ENCODE assay signal across 18 cellular contexts in the genomic region with DNA sequence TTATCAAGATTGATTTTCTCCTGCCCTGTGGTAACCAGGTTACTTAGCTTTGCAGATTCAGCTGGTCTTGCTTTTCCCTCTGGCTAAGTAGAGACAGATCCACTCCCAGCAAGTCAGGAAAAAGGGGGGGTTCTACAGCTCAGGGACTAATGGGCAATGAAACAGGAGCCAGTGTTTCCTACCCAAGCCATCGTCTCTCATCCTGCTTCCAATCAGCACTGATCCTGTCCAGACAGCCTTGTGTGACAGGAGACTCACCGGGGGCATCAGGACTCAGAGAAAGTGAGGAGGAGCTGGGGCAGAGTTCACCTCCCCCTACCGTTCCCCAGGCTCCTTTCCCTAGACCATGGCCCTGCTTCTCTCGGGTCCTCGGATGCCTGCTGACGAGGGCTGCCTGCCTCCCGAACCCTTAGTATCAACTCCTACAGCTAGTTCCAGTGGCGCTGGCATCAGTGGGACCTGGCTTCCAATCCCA.
DNase-seq lines count a peak whose midpoint lies in the region; ATAC-seq and TF ChIP-seq lines count a peak whose summit lies in the region.
"Had no signal": no experiment of that assay in that cellular context is flagged by ENCODE, and none has a peak within 500 bp of the region (broad histone marks: within the 10 kb centered on the region; RNA-seq: fewer than 3 reads in every experiment).

No MANE protein-coding gene starts in this region.

- H3K4me1 ChIP-seq in BE2C (peaks cover 53% of the 10 kb centered on the region), IMR-90 (ENCODE audit: control insufficient read depth, insufficient read depth, low read length) (peaks cover 2% of the 10 kb centered on the region; the same call in 1 of the 2 replicates), esophagus muscularis mucosa (peaks cover 0 to 5% (median 0%) of the 10 kb centered on the region in 4 donors)
- H3K4me1 ChIP-seq: BLaER1 treated with 17β-estradiol and CSF1 and Interleukin-3, amounts not matched to agents 10 nM and 100 nM had no signal

- no peak overlapping the region for H2AK5ac ChIP-seq in IMR-90 (ENCODE audit: low read depth, low read length)

- no peaks in the 10 kb centered on the region for H3K4me1 Mint-ChIP-seq in stimulated activated memory B cell treated with anti-CD40 and anti-IgM and Interleukin-4, amounts not matched to agents 10 μg/mL and 1 μg/mL and 100 μg/mL, for 72 hours
- H3K4me1 Mint-ChIP-seq: CD4-positive, alpha-beta memory T cell had no signal

- no peaks in the 10 kb centered on the region; the same call in 1 of the 2 replicates for H3K9me3 ChIP-seq in BE2C
- no peaks in the 10 kb centered on the region for H3K9me3 ChIP-seq in IMR-90 (ENCODE audit: control insufficient read depth, insufficient read depth, low read length)
- no peaks in the 10 kb centered on the region for H3K9me3 ChIP-seq in esophagus muscularis mucosa

- H3K9ac ChIP-seq in IMR-90 (ENCODE audit: low read depth, low read length) = no peak overlapping the region
- H3K9ac ChIP-seq: BLaER1 treated with 17β-estradiol and CSF1 and Interleukin-3, amounts not matched to agents 10 nM and 100 nM had no signal

- H3K36me3 ChIP-seq in BE2C = no peaks in the 10 kb centered on the region
- no peaks in the 10 kb centered on the region for H3K36me3 ChIP-seq in IMR-90 (ENCODE audit: control insufficient read depth, insufficient read depth, low read length)
- no peaks in the 10 kb centered on the region for H3K36me3 ChIP-seq in esophagus muscularis mucosa
- H3K36me3 ChIP-seq: BLaER1 treated with 17β-estradiol and CSF1 and Interleukin-3, amounts not matched to agents 10 nM and 100 nM had no signal

- H3K27me3 ChIP-seq in BE2C (no peaks in the 10 kb centered on the region), IMR-90 (ENCODE audit: control insufficient read depth, insufficient read depth, low read length) (no peaks in the 10 kb centered on the region), esophagus muscularis mucosa (no peaks in the 10 kb centered on the region)
- H3K27me3 ChIP-seq: BLaER1 treated with 17β-estradiol and CSF1 and Interleukin-3, amounts not matched to agents 10 nM and 100 nM had no signal

- no peaks in the 10 kb centered on the region for H3K9me3 Mint-ChIP-seq in stimulated activated memory B cell treated with anti-CD40 and anti-IgM and Interleukin-4, amounts not matched to agents 10 μg/mL and 1 μg/mL and 100 μg/mL, for 72 hours
- H3K9me3 Mint-ChIP-seq: CD4-positive, alpha-beta memory T cell; HFFc6 had no signal

- H2BK15ac ChIP-seq in IMR-90 (ENCODE audit: low read depth, low read length) = 0 out of 3 replicates have a peak overlapping the region, but pooled peaks have one; percentile 20

- no peaks in the 10 kb centered on the region for H3K79me1 ChIP-seq in IMR-90 (ENCODE audit: low read depth in 1 of 2, low read length in 2 of 2)

- CTCF ChIA-PET in IMR-90 (lab: Yijun Ruan, JAX) = no interaction called here

- no peak for TF ChIP-seq RAD21 in IMR-90 (IDR thresholded peaks at IDR 0.05; ENCODE audit: low read length)

- no peak overlapping the region for H2AFZ ChIP-seq in IMR-90 (replicated peaks; ENCODE audit: low read length, poor library complexity)

- H3K18ac ChIP-seq in IMR-90 (ENCODE audit: low read depth, low read length) = no peak overlapping the region; the same call in 1 of the 2 replicates

- WGBS in IMR-90 (ENCODE audit: extremely low coverage in 2 of 2, insufficient read length in 1 of 2), 2 experiments = 61% methylated on average over 6 of the region's 8 CpGs; no CpG with 5 or more reads in 1 of the 2 experiments
- WGBS in esophagus muscularis mucosa = 86% methylated on average over 8 of the region's 8 CpGs

- POLR2A ChIA-PET in IMR-90 (lab: Charles Lee; ENCODE audit: unreplicated experiment) = no interaction called here

- H4K20me1 ChIP-seq in IMR-90 (ENCODE audit: insufficient read depth, low read length) = no peaks in the 10 kb centered on the region
- H4K20me1 ChIP-seq: BLaER1 treated with 17β-estradiol and CSF1 and Interleukin-3, amounts not matched to agents 10 nM and 100 nM had no signal

- TF ChIP-seq POLR2A in IMR-90 (IDR thresholded peaks at IDR 0.05; ENCODE audit: low read depth, low read length) (no peak), esophagus muscularis mucosa (IDR thresholded peaks at IDR 0.05; ENCODE audit: low read depth) (no peak)

- H3K56ac ChIP-seq in IMR-90 (ENCODE audit: extremely low read depth, insufficient read depth, low read length) = no peak overlapping the region

- H3K27ac Mint-ChIP-seq in stimulated activated memory B cell treated with anti-CD40 and anti-IgM and Interleukin-4, amounts not matched to agents 10 μg/mL and 1 μg/mL and 100 μg/mL, for 72 hours = no peak overlapping the region
- H3K27ac Mint-ChIP-seq: CD4-positive, alpha-beta memory T cell; HFFc6 had no signal

- intact Hi-C loops in IMR-90 (cut with micrococcal nuclease) = no loop called here
- intact Hi-C loops in esophagus muscularis mucosa (cut with DNase I) = no loop called here

- TF ChIP-seq CTCF in BE2C (IDR thresholded peaks at IDR 0.05; ENCODE audit: low read depth, low read length) (no peak; the same call in 1 of the 2 replicates), IMR-90 (conservative IDR thresholded peaks at IDR 0.05; ENCODE audit: low read depth, low read length) (no peak), esophagus muscularis mucosa (IDR thresholded peaks at IDR 0.05) (no peak)

- DNase-seq in BE2C (peak; percentile 44), IMR-90 (no peak), esophagus muscularis mucosa (ENCODE audit: extremely low spot score) (peak; percentile 81), NCI-H2107 treated with DMSO at 0.1 percent for 48 hours (lab: John Stamatoyannopoulos, UW; ENCODE audit: unreplicated experiment) (no peak), NCI-H187 treated with DMSO at 0.1 percent for 48 hours (lab: John Stamatoyannopoulos, UW) (no peak)
- DNase-seq: 8988T; AML-193; CD4-positive, alpha-beta memory T cell; DMS153; DMS79 treated with DMSO at 0.1 percent for 48 hours; EL; GDM1; HCEC 1CT; HFFc6 had no signal

- no TSS peak for BruUV-seq in IMR-90 (replicated peaks; lab: Mats Ljungman, UMichigan)

- no peaks in the 10 kb centered on the region for H3K9me1 ChIP-seq in IMR-90 (ENCODE audit: insufficient read depth, low read length)

- no peak overlapping the region for H2BK20ac ChIP-seq in IMR-90 (ENCODE audit: low read depth, low read length)

- H3K36me3 Mint-ChIP-seq in stimulated activated memory B cell treated with anti-CD40 and anti-IgM and Interleukin-4, amounts not matched to agents 10 μg/mL and 1 μg/mL and 100 μg/mL, for 72 hours = no peaks in the 10 kb centered on the region
- H3K36me3 Mint-ChIP-seq: CD4-positive, alpha-beta memory T cell had no signal

- no peak overlapping the region for H3K4me2 ChIP-seq in IMR-90 (ENCODE audit: low read depth, low read length)
- H3K4me2 ChIP-seq: BLaER1 treated with 17β-estradiol and CSF1 and Interleukin-3, amounts not matched to agents 10 nM and 100 nM had no signal

- ATAC-seq in IMR-90 (ENCODE audit: low read depth) = no peak
- ATAC-seq in stimulated activated memory B cell treated with anti-CD40 and anti-IgM and Interleukin-4, amounts not matched to agents 10 μg/mL and 1 μg/mL and 100 μg/mL, for 72 hours = peak; percentile 31
- no peak for ATAC-seq in GM18873 (IDR thresholded peaks at IDR 0.05; ENCODE audit: low FRiP score, unreplicated experiment)

- no peak overlapping the region for H3K4me3 ChIP-seq in BE2C (ENCODE audit: low read depth, low read length)
- no peak overlapping the region for H3K4me3 ChIP-seq in IMR-90 (ENCODE audit: insufficient read depth, low read depth, low read length)
- no peak overlapping the region for H3K4me3 ChIP-seq in esophagus muscularis mucosa
- H3K4me3 ChIP-seq: BLaER1 treated with 17β-estradiol and CSF1 and Interleukin-3, amounts not matched to agents 10 nM and 100 nM had no signal

- peaks cover 26% of the 10 kb centered on the region for H3K27me3 Mint-ChIP-seq in stimulated activated memory B cell treated with anti-CD40 and anti-IgM and Interleukin-4, amounts not matched to agents 10 μg/mL and 1 μg/mL and 100 μg/mL, for 72 hours

- H3K14ac ChIP-seq in IMR-90 (replicated peaks; ENCODE audit: low read depth, low read length) = no peak overlapping the region

- H4K8ac ChIP-seq in IMR-90 (ENCODE audit: low read depth in 2 of 2, low read length in 2 of 2) = no peak overlapping the region

- H4K5ac ChIP-seq in IMR-90 (ENCODE audit: low read depth, low read length) = no peak overlapping the region

- no peak overlapping the region for H2AK9ac ChIP-seq in IMR-90 (replicated peaks; ENCODE audit: low read depth, low read length, poor library complexity)

- H3K4ac ChIP-seq in IMR-90 (ENCODE audit: low read depth, low read length) = no peak overlapping the region

- H2BK120ac ChIP-seq in IMR-90 (ENCODE audit: low read depth, low read length) = no peak overlapping the region

- dilution Hi-C loops in IMR-90 (cut with HindIII; ENCODE audit: low sequenced_read_pairs, unreplicated experiment) = no loop called here

- H3K23ac ChIP-seq in IMR-90 (ENCODE audit: low read depth, low read length) = no peak overlapping the region

- H3K4me3 Mint-ChIP-seq in stimulated activated memory B cell treated with anti-CD40 and anti-IgM and Interleukin-4, amounts not matched to agents 10 μg/mL and 1 μg/mL and 100 μg/mL, for 72 hours = no peak overlapping the region
- H3K4me3 Mint-ChIP-seq: CD4-positive, alpha-beta memory T cell; HFFc6 had no signal

- in situ Hi-C loops in IMR-90 (cut with MboI; ENCODE audit: low sequenced_read_pairs) = no loop called here

- no peak for TF ChIP-seq EP300 in esophagus muscularis mucosa (IDR thresholded peaks at IDR 0.05)

- H2BK5ac ChIP-seq in IMR-90 (ENCODE audit: low read depth, low read length, poor library complexity, severe bottlenecking) = no peak overlapping the region

- H3K27ac ChIP-seq in IMR-90 (ENCODE audit: insufficient read depth, low read length) = no peak overlapping the region
- H3K27ac ChIP-seq in esophagus muscularis mucosa (replicated peaks in 1 of 4) = no peak overlapping the region
- H3K27ac ChIP-seq: BLaER1 treated with 17β-estradiol and CSF1 and Interleukin-3, amounts not matched to agents 10 nM and 100 nM; HL-60 had no signal

- no peak overlapping the region for H4K91ac ChIP-seq in IMR-90 (ENCODE audit: insufficient read depth, low read depth, low read length)

TF ChIP-seq in IMR-90, 13 proteins besides CTCF, POLR2A, EP300 and RAD21 (continues in another document):
- no peak for TF ChIP-seq FOS (IDR thresholded peaks at IDR 0.05; ENCODE audit: low read depth, low read length)
- TF ChIP-seq CEBPB (IDR thresholded peaks at IDR 0.05; ENCODE audit: low read depth, low read length) = no peak
- no peak for TF ChIP-seq MXI1 (IDR thresholded peaks at IDR 0.05; ENCODE audit: borderline replicate concordance, low read depth, low read length)
- TF ChIP-seq MAZ (IDR thresholded peaks at IDR 0.05; ENCODE audit: borderline replicate concordance, low read depth, low read length) = no peak
- no peak for TF ChIP-seq RCOR1 (IDR thresholded peaks at IDR 0.05; ENCODE audit: insufficient replicate concordance, low read length)
- no peak for TF ChIP-seq BHLHE40 (IDR thresholded peaks at IDR 0.05; ENCODE audit: low read depth, low read length)

Comparison
In these comparisons a context has a peak if more than half of its experiments do, and no peak if none do; other contexts are left out.
1. DNase-seq: peak in BE2C (single experiment) and esophagus muscularis mucosa (single experiment); none in IMR-90 (single experiment), NCI-H2107 treated with DMSO at 0.1 percent for 48 hours (single experiment) and NCI-H187 treated with DMSO at 0.1 percent for 48 hours (single experiment).